In genomic region chr5:18008940-18009339, GRCh38 we compare ENCODE assay signal across 7 cellular contexts.
"Had no signal": no experiment of that assay in that cellular context is flagged by ENCODE, and none has a peak within 500 bp of the region (broad histone marks: within the 10 kb centered on the region; RNA-seq: fewer than 3 reads in every experiment).

No MANE protein-coding gene starts in this region.

- H3K27ac ChIP-seq: HL-60 had no signal

- FAIRE-seq: HepG2, HTR-8/SVneo, K562 had no signal

- DNase-seq: IMR-90, KBM-7, KG1 had no signal

- ATAC-seq: HepG2, K562 had no signal

- H3K4me3 ChIP-seq: K562 had no signal
